12 cellular contexts compared by ENCODE assay signal in the genomic region with DNA sequence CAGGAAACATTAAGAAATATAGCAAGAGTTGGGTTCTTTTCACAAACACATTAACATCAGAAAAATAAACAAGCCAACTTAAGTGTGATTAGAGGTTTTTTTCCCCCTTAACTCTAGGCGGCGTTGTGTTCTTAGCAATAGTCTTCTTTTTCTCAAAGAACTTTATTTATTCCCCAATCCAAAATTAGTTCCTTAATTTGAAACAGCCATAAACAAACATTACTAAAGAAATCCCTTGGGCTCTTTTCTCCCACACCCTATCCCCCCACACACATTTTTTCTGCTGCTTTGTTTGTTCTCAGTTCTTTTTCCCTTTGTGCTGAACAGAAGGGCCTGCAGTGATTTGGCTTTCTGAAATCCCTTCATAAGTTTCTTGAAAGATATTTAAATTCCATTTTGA. TPM values are rescaled to one million over a fixed set of nuclear protein-coding genes. Genes with fewer than 3 reads are reported as not detected.
A peak's percentile ranks its signal among the peaks of the same experiment; 100 is the strongest.
DNase-seq lines count a peak whose midpoint lies in the region; ATAC-seq and TF ChIP-seq lines count a peak whose summit lies in the region.
"Had no signal": no experiment of that assay in that cellular context is flagged by ENCODE, and none has a peak within 500 bp of the region (broad histone marks: within the 10 kb centered on the region; RNA-seq: fewer than 3 reads in every experiment).

No MANE protein-coding gene starts in this region.

- CTCF ChIA-PET in Caco-2 (lab: Charles Lee) = no interaction called here

- no peaks in the 10 kb centered on the region for H3K9me3 Mint-ChIP-seq in Caco-2 (ENCODE audit: unreplicated experiment)
- H3K9me3 Mint-ChIP-seq: activated CD8-positive, alpha-beta T cell treated with anti-CD3 and anti-CD28 coated beads for 36 hours had no signal

- intact Hi-C loops in Caco-2 (cut with micrococcal nuclease; ENCODE audit: unreplicated experiment) = loop anchor here (1.0 to 5.0 kb wide), 2 partner anchors 65 to 289 kb away; no protein-coding TSS in a partner anchor

- no peak overlapping the region for H3K4me2 ChIP-seq in Loucy (ENCODE audit: low read depth, low read length, poor library complexity, severe bottlenecking)

- no peaks in the 10 kb centered on the region for H3K27me3 ChIP-seq in Caco-2 (replicated peaks; ENCODE audit: control insufficient read depth, insufficient read depth, low read length)
- no peaks in the 10 kb centered on the region for H3K27me3 ChIP-seq in Loucy (ENCODE audit: insufficient read depth, low read length, poor library complexity, severe bottlenecking)

- H3K9ac ChIP-seq in Loucy (ENCODE audit: low read depth, low read length, poor library complexity, severe bottlenecking) = no peak overlapping the region

- H3K36me3 Mint-ChIP-seq in Caco-2 (ENCODE audit: insufficient read depth, unreplicated experiment) = no peaks in the 10 kb centered on the region
- peaks cover 2% of the 10 kb centered on the region for H3K36me3 Mint-ChIP-seq in T-helper 17 cell (ENCODE audit: low read depth)

- no peak overlapping the region for H3K4me3 ChIP-seq in Caco-2 (ENCODE audit: low read depth, low read length)
- H3K4me3 ChIP-seq in Loucy (ENCODE audit: low read length, poor library complexity, severe bottlenecking) = no peak overlapping the region

- H3K79me2 ChIP-seq in Loucy (ENCODE audit: insufficient read depth, low read length) = no peaks in the 10 kb centered on the region

- H3K36me3 ChIP-seq in Caco-2 (ENCODE audit: control insufficient read depth, insufficient read depth, low read length) (no peaks in the 10 kb centered on the region), Loucy (ENCODE audit: insufficient read depth, low read length) (no peaks in the 10 kb centered on the region)

- BruUV-seq in Caco-2 (replicated peaks; lab: Mats Ljungman, UMichigan) = no TSS peak

- no peaks in the 10 kb centered on the region for H4K20me1 ChIP-seq in Loucy (ENCODE audit: insufficient read depth, low read length, poor library complexity, severe bottlenecking)

- no peaks in the 10 kb centered on the region for H3F3A ChIP-seq in Loucy (ENCODE audit: low read depth)

- H3K9me3 ChIP-seq in Caco-2 (0 out of 2 replicates have a peak, but pooled peaks cover 4% of the 10 kb centered on the region), Loucy (ENCODE audit: insufficient read depth, low read depth, low read length) (no peaks in the 10 kb centered on the region), T-helper 17 cell (ENCODE audit: control insufficient read depth, low read length, poor library complexity, severe bottlenecking) (no peaks in the 10 kb centered on the region)

- H3K27me3 Mint-ChIP-seq in Caco-2 (ENCODE audit: insufficient read depth, unreplicated experiment) (no peaks in the 10 kb centered on the region), T-helper 17 cell (peaks cover 4% of the 10 kb centered on the region)
- H3K27me3 Mint-ChIP-seq: activated CD8-positive, alpha-beta T cell treated with anti-CD3 and anti-CD28 coated beads for 36 hours had no signal

- H3K4me3 Mint-ChIP-seq in Caco-2 (ENCODE audit: unreplicated experiment) (no peak overlapping the region), T-helper 17 cell (no peak overlapping the region)
- H3K4me3 Mint-ChIP-seq: activated CD8-positive, alpha-beta T cell treated with anti-CD3 and anti-CD28 coated beads for 36 hours had no signal

- H2AFZ ChIP-seq in Loucy (ENCODE audit: low read length) = no peak overlapping the region

- DNase-seq in Caco-2 = no peak
- peak; percentile 78 for DNase-seq in dedifferentiated amniotic fluid mesenchymal stem cell (ENCODE audit: extremely low spot score)
- peak; percentile 38 for DNase-seq in myocyte (ENCODE audit: low read depth)
- DNase-seq in T-helper 17 cell = no peak
- no peak for DNase-seq in stimulated activated CD4-positive, alpha-beta T cell treated with anti-CD3 and anti-CD28 coated beads, Interleukin-1b, Interleukin-23, amount 100 ng/mL, for 48 hours
- DNase-seq in SIG-M5 (lab: John Stamatoyannopoulos, UW) = no peak
- DNase-seq in GM19240 (ENCODE audit: insufficient read length, low spot score) = no peak
- DNase-seq: activated CD8-positive, alpha-beta T cell treated with anti-CD3 and anti-CD28 coated beads for 36 hours; cortex of kidney; DMS79 treated with DMSO at 0.1 percent for 48 hours; NCI-H524 had no signal

- H3K4me1 Mint-ChIP-seq in Caco-2 (ENCODE audit: low read depth, unreplicated experiment) (no peaks in the 10 kb centered on the region), T-helper 17 cell (peaks cover 3% of the 10 kb centered on the region)

- H3K4me1 ChIP-seq in Caco-2 (no peaks in the 10 kb centered on the region), Loucy (ENCODE audit: insufficient read depth, low read length, poor library complexity, severe bottlenecking) (no peaks in the 10 kb centered on the region)

- TF ChIP-seq CTCF in Caco-2 (IDR thresholded peaks at IDR 0.05; ENCODE audit: insufficient read depth in 1 of 2, low read depth in 1 of 2, low read length in 1 of 2, severe bottlenecking in 1 of 2, unreplicated experiment in 1 of 2) = peak; percentile 28 to 39
- peak; percentile 50 for TF ChIP-seq CTCF in Loucy (conservative IDR thresholded peaks at IDR 0.05; ENCODE audit: low read length)

- H3K27ac Mint-ChIP-seq in Caco-2 (ENCODE audit: unreplicated experiment) = no peak overlapping the region
- no peak overlapping the region for H3K27ac Mint-ChIP-seq in T-helper 17 cell
- H3K27ac Mint-ChIP-seq: activated CD8-positive, alpha-beta T cell treated with anti-CD3 and anti-CD28 coated beads for 36 hours had no signal

- no peaks in the 10 kb centered on the region for H3K9me2 ChIP-seq in Loucy (replicated peaks; ENCODE audit: low read depth, low read length)

- no peak for ATAC-seq in T-helper 17 cell
- ATAC-seq: activated CD8-positive, alpha-beta T cell treated with anti-CD3 and anti-CD28 coated beads for 36 hours had no signal

- POLR2A ChIA-PET in Caco-2 (lab: Charles Lee) = no interaction called here

RNA-seq across cellular contexts. Expression of gene MYO1B, which starts 13.2 kb away (rescaled TPM):
- total RNA-seq in Caco-2 (2022) (80.3 and 83.4 TPM in 2 replicates), myocyte (116 and 125 TPM in 2 replicates), T-helper 17 cell (under 1 TPM; 0.23 to 0.52 TPM)
- polyA plus RNA-seq in myocyte (2012) = 52.7 TPM

Comparison
In these comparisons a context has a peak if more than half of its experiments do, and no peak if none do; other contexts are left out.
1. DNase-seq: peak in dedifferentiated amniotic fluid mesenchymal stem cell (single experiment) and myocyte (single experiment); none in Caco-2 (0 of 2), T-helper 17 cell (0 of 3), stimulated activated CD4-positive, alpha-beta T cell treated with anti-CD3 and anti-CD28 coated beads, Interleukin-1b, Interleukin-23, amount 100 ng/mL, for 48 hours (single experiment), SIG-M5 (single experiment) and GM19240 (single experiment).
2. RNA of gene MYO1B, which starts 13.2 kb away (total RNA-seq): 116 to 125 TPM in myocyte and 80.3 to 83.4 TPM in Caco-2; 0.23 to 0.52 TPM in T-helper 17 cell; every median in the first group is over 10 times any median in the second.